Comparison of ENCODE assay signal across 1 cellular context in the genomic region with DNA sequence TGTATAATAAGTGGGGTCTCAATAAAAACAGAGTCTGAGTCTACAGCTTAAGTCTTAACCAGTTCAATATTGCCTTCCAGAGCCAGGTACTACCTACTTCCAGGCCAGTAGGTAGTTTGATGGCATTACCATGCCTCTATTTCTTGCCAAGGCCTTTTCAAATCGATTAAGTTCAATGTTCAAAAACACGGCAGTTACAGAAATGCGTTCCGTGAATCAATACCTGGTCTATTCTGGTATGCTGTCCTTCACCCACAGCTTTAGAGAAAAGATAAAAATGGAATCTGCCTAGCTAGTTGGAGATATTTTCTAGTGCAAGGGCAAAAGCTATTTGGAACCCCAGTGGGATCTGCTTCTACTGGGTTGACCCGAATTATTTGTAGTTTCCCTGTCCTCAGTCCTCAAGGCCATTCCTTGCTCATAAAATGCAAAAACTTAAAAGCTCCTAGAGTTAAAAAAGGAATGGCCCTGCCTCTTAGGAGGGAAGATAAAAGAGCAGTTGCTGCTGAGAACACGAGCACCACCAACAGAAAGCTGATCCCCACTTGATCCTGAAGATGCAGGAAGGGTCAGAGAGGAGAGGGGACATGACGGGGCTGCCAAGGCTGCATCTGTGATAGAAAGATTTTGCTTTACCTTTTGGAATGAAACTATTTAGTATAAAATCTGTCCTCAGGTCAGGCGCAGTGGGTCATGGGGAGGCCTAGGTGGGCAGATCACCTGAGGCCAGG.
A peak's percentile ranks its signal among the peaks of the same experiment; 100 is the strongest.
TF ChIP-seq lines count a peak whose summit lies in the region.

No MANE protein-coding gene starts in this region.

TF ChIP-seq in liver, 16 proteins besides CTCF, POLR2A, EP300 and RAD21 (continued from another document):
- TF ChIP-seq, protein P1, sequence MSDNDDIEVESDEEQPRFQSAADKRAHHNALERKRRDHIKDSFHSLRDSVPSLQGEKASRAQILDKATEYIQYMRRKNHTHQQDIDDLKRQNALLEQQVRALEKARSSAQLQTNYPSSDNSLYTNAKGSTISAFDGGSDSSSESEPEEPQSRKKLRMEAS (IDR thresholded peaks at IDR 0.05), result peak; percentile 57
TF ChIP-seq in liver: peak in this region for 9.
